Comparison of ENCODE assay signal across 1 cellular context in genomic region chr5:35881758-35882157, GRCh38.
TF ChIP-seq lines count a peak whose summit lies in the region.

No MANE protein-coding gene starts in this region.

TF ChIP-seq in PFSK-1, 5 proteins besides CTCF, POLR2A, EP300 and RAD21:
- TF ChIP-seq FOXP2 (optimal IDR thresholded peaks at IDR 0.05; ENCODE audit: borderline replicate concordance, extremely low read depth, extremely low read length, insufficient read depth) (peak; percentile 31), REST (IDR thresholded peaks at IDR 0.05; ENCODE audit: insufficient read depth in 1 of 2, low read depth in 2 of 2, low read length in 2 of 2) (0 out of 4 replicates have a peak, but pooled peaks of 1 of the 2 experiments have one; percentile 23), SIN3A (IDR thresholded peaks at IDR 0.05; ENCODE audit: borderline replicate concordance, insufficient read depth, low read length) (no peak), POLR2AphosphoS5 (IDR thresholded peaks at IDR 0.05; ENCODE audit: low read depth, low read length) (no peak), TAF1 (IDR thresholded peaks at IDR 0.05; ENCODE audit: borderline replicate concordance, insufficient read depth, low read length) (0 out of 2 replicates have a peak, but pooled peaks have one; percentile 20)
